ENCODE assay signal across 23 cellular contexts in the genomic region with DNA sequence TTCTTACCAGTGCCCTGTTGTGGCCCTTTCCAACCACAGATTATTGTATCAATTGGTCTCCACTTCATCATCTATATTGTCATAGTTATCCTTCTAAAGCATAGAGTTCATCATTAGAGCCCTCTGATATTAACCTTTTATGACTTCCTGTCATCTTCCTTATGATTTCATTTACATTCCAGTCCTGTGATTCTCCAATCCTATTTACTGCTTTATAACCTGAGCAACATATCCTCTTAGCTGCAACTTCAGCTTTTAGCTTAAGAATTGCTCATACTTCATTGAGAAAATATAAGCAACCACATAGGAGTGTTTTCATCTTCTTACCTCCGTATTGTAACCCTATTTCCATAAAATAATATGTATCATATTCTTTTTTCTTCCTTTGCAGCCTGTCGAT.
"Had no signal": no experiment of that assay in that cellular context is flagged by ENCODE, and none has a peak within 500 bp of the region (broad histone marks: within the 10 kb centered on the region; RNA-seq: fewer than 3 reads in every experiment).

No MANE protein-coding gene starts in this region.

- H3K4me2 ChIP-seq: KMS-11, SK-N-SH had no signal

- H3K27ac ChIP-seq: HL-60, KMS-11, Peyer's patch had no signal

- H3K27me3 ChIP-seq: Peyer's patch had no signal

- H3K9ac ChIP-seq: KMS-11, SK-N-SH had no signal

- H3K4me1 ChIP-seq: Peyer's patch had no signal

- DNase-seq: Kasumi-1, MV-4-11, NCI-H1048, NCI-H1105, NCI-H1417, NCI-H1436 treated with DMSO at 0.1 percent for 48 hours, NCI-H1694, NCI-H187 treated with DMSO at 0.1 percent for 48 hours, NCI-H2029 treated with DMSO at 0.1 percent for 48 hours, NCI-H2171 treated with DMSO at 0.1 percent for 48 hours, NCI-H2227 treated with DMSO at 0.1 percent for 48 hours, NCI-H524, NCI-H526 treated with DMSO at 0.1 percent for 48 hours, NCI-H774, Peyer's patch, SHP77, SK-N-SH, SW 1271 had no signal

- H3K36me3 Mint-ChIP-seq: IgD-negative memory B cell had no signal

- ATAC-seq: K562 had no signal

- H3K4me1 Mint-ChIP-seq: IgD-negative memory B cell had no signal

- H3K4me3 Mint-ChIP-seq: IgD-negative memory B cell had no signal

- H3K27ac Mint-ChIP-seq: IgD-negative memory B cell had no signal

- FAIRE-seq: HTR-8/SVneo, K562 had no signal

- H3K36me3 ChIP-seq: Peyer's patch had no signal

- H3K27me3 Mint-ChIP-seq: IgD-negative memory B cell had no signal

- H3K9me3 ChIP-seq: Peyer's patch had no signal

- H3K4me3 ChIP-seq: K562, Peyer's patch had no signal

- H3K9me2 ChIP-seq: SK-N-SH had no signal
